In genomic region chr1:241411776-241412338, GRCh38 we compare ENCODE assay signal across 1 cellular context.
TF ChIP-seq lines count a peak whose summit lies in the region.

No MANE protein-coding gene starts in this region.

TF ChIP-seq in SK-N-SH treated with all-trans-retinoic acid at 6 μM for 48 hours, 23 proteins besides CTCF, POLR2A, EP300 and RAD21 (continued from another document):
- TF ChIP-seq POU6F1 (CRISPR knock-in tag; IDR thresholded peaks at IDR 0.05; ENCODE audit: borderline replicate concordance, low read depth), result no peak
